14 cellular contexts compared by ENCODE assay signal in the genomic region with DNA sequence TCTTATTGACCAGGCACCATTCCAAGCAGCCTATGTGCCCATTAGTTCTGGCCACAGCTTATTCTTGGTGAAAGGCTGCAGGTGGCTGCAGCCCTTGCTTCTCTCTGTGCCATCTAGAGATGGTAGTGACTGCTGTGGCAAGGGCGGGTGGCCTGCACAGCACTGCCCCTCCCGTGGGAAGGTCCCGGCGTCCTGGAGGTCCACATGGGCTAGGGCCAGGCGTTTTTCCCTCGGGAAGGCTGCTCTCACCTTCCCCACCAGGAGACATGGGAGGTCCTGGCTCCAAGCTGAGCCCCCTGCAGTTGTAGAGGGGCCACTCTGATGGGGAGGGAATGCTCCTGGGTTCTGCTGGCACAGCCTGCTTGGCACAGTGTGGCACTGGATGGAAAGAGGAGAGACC.
"Had no signal": no experiment of that assay in that cellular context is flagged by ENCODE, and none has a peak within 500 bp of the region (broad histone marks: within the 10 kb centered on the region; RNA-seq: fewer than 3 reads in every experiment).

No MANE protein-coding gene starts in this region.

- H3K36me3 ChIP-seq: gastroesophageal sphincter, lower lobe of right lung, thyroid gland had no signal

- H3K4me3 ChIP-seq: gastroesophageal sphincter, lower lobe of right lung, thyroid gland had no signal

- H3K9me3 ChIP-seq: gastroesophageal sphincter, thyroid gland had no signal

- DNase-seq: activated CD4-positive, alpha-beta memory T cell treated with anti-CD3 and anti-CD28 coated beads for 36 hours; activated CD4-positive, CD25-positive, alpha-beta regulatory T cell treated with anti-CD3 and anti-CD28 coated beads, Interleukin-2, amount 50 U/mL, for 72 hours; activated effector memory CD4-positive, alpha-beta T cell treated with anti-CD3 and anti-CD28 coated beads, Interleukin-2, amount 50 U/mL, for 16 hours; activated naive CD8-positive, alpha-beta T cell treated with anti-CD3 and anti-CD28 coated beads for 36 hours; activated T-cell treated with anti-CD3 and anti-CD28 coated beads, Interleukin-2, amount 50 U/mL, for 4 hours; aorta; hippocampal formation; kidney glomerular epithelial cell; lower lobe of right lung; naive thymus-derived CD4-positive, alpha-beta T cell; SIG-M5; thyroid gland had no signal

- H3K27me3 ChIP-seq: thyroid gland had no signal

- H3K4me3 Mint-ChIP-seq: activated CD4-positive, alpha-beta memory T cell treated with anti-CD3 and anti-CD28 coated beads for 36 hours; activated naive CD8-positive, alpha-beta T cell treated with anti-CD3 and anti-CD28 coated beads for 36 hours; activated T-cell treated with anti-CD3 and anti-CD28 coated beads, Interleukin-2, amount 50 U/mL, for 4 hours; T-helper 2 cell treated with Interferon-gamma antibody and Interleukin-4, amounts not matched to agents 5 μg/mL and 100 μg/mL, for 36 hours had no signal

- H3K27me3 Mint-ChIP-seq: activated CD4-positive, alpha-beta memory T cell treated with anti-CD3 and anti-CD28 coated beads for 36 hours; activated naive CD8-positive, alpha-beta T cell treated with anti-CD3 and anti-CD28 coated beads for 36 hours; naive thymus-derived CD4-positive, alpha-beta T cell had no signal

- ATAC-seq: activated T-cell treated with anti-CD3 and anti-CD28 coated beads, Interleukin-2, amount 50 U/mL, for 4 hours; gastroesophageal sphincter; lower lobe of right lung; naive thymus-derived CD4-positive, alpha-beta T cell had no signal

- H3K27ac Mint-ChIP-seq: activated CD4-positive, alpha-beta memory T cell treated with anti-CD3 and anti-CD28 coated beads for 36 hours; T-helper 2 cell treated with Interferon-gamma antibody and Interleukin-4, amounts not matched to agents 5 μg/mL and 100 μg/mL, for 36 hours had no signal
